In the genomic region with DNA sequence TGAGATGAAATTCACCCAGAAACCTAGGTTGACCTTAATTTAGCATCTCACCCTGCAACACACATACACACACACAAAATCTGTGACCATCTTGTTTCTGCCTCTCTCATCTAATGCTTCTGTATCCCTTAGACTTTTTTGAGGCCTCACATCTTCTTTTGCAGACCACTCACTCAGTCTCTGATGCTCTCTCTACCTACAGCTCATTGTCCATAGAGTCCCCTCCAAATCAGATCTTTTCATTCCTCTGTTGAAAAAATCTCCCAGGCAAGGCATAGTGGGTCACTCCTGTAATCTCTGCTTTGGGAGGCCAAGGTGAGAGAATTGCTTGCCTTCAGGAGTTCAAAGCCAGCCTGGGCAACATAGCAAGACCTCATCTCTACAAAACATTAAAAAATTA, we compare ENCODE assay signal across 31 cellular contexts. TPM values are rescaled to one million over a fixed set of nuclear protein-coding genes. Genes with fewer than 3 reads are reported as not detected.
"Had no signal": no experiment of that assay in that cellular context is flagged by ENCODE, and none has a peak within 500 bp of the region (broad histone marks: within the 10 kb centered on the region; RNA-seq: fewer than 3 reads in every experiment).

No MANE protein-coding gene starts in this region.

- H3K4me3 Mint-ChIP-seq: stimulated activated effector memory CD8-positive, alpha-beta T cell treated with anti-CD3 and anti-CD28 coated beads, Interleukin-12 subunit alpha, Interleukin-12 subunit beta, amount 100 ng/mL, for 72 hours; stimulated activated memory B cell treated with anti-CD40 and anti-IgM and Interleukin-4, amounts not matched to agents 10 μg/mL and 1 μg/mL and 100 μg/mL, for 72 hours; stimulated activated naive B cell treated with anti-CD40 and anti-IgM and Interleukin-4, amounts not matched to agents 10 μg/mL and 1 μg/mL and 100 μg/mL, for 72 hours; stimulated activated naive CD8-positive, alpha-beta T cell treated with anti-CD3 and anti-CD28 coated beads, Interleukin-15, amount 100 ng/mL, for 72 hours; stimulated activated naive CD8-positive, alpha-beta T cell treated with anti-CD3 and anti-CD28 coated beads, Interleukin-15, Interleukin-2, amounts not matched to agents 100 ng/mL and 50 ng/mL, for 24 hours had no signal

- ATAC-seq: stimulated activated effector memory CD8-positive, alpha-beta T cell treated with anti-CD3 and anti-CD28 coated beads, Interleukin-12 subunit alpha, Interleukin-12 subunit beta, amount 100 ng/mL, for 72 hours; stimulated activated memory B cell treated with anti-CD40 and anti-IgM and Interleukin-4, amounts not matched to agents 10 μg/mL and 1 μg/mL and 100 μg/mL, for 72 hours; stimulated activated naive B cell treated with anti-CD40 and anti-IgM and Interleukin-4, amounts not matched to agents 10 μg/mL and 1 μg/mL and 100 μg/mL, for 72 hours; stimulated activated naive CD8-positive, alpha-beta T cell treated with anti-CD3 and anti-CD28 coated beads, Interleukin-15, amount 100 ng/mL, for 72 hours; stimulated activated naive CD8-positive, alpha-beta T cell treated with anti-CD3 and anti-CD28 coated beads, Interleukin-15, Interleukin-2, amounts not matched to agents 100 U/mL and 50 U/mL, for 24 hours; upper lobe of right lung had no signal

- DNase-seq: stimulated activated CD4-positive, alpha-beta T cell treated with anti-CD3 and anti-CD28 coated beads, Interleukin-2, amount 100 ng/mL, for 48 hours; stimulated activated CD4-positive, alpha-beta T cell treated with anti-CD3 and anti-CD28 coated beads, Interleukin-4, amount 100 ng/mL, for 1 hour; stimulated activated CD4-positive, alpha-beta T cell treated with anti-CD3 and anti-CD28 coated beads, Interleukin-4, amount 100 ng/mL, for 24 hours; stimulated activated CD4-positive, alpha-beta T cell treated with anti-CD3 and anti-CD28 coated beads, Interleukin-4, amount 100 ng/mL, for 4 hours; stimulated activated CD8-positive, alpha-beta memory T cell treated with anti-CD3 and anti-CD28 coated beads, Interleukin-4, amount 100 ng/mL, for 48 hours; stimulated activated naive B cell treated with anti-CD40 and anti-IgM and Interleukin-4, amounts not matched to agents 10 μg/mL and 1 μg/mL and 100 μg/mL, for 72 hours; stimulated activated naive CD4-positive, alpha-beta T cell; stimulated activated naive CD4-positive, alpha-beta T cell treated with Interleukin-2 at 50 U/mL for 16 hours; stimulated activated naive CD8-positive, alpha-beta T cell treated with anti-CD3 and anti-CD28 coated beads, Interleukin-15, amount 100 ng/mL, for 72 hours; stimulated activated naive CD8-positive, alpha-beta T cell treated with anti-CD3 and anti-CD28 coated beads, Interleukin-15, Interleukin-2, amounts not matched to agents 100 U/mL and 50 U/mL, for 24 hours; stomach; substantia nigra; testis; thyroid gland; tibial artery; transverse colon; trophoblast cell; upper lobe of left lung; uterus had no signal

- H3K36me3 ChIP-seq: stomach, suprapubic skin, thoracic aorta, thyroid gland, tibial artery, tibial nerve, transverse colon, upper lobe of left lung, upper lobe of right lung, uterus, vagina had no signal

- H3K27me3 ChIP-seq: testis had no signal

- H3K4me3 ChIP-seq: stomach, suprapubic skin, testis, thoracic aorta, thyroid gland, tibial artery, tibial nerve, transverse colon, upper lobe of left lung, upper lobe of right lung, uterus, vagina had no signal

- H3K27ac ChIP-seq: stomach, suprapubic skin, testis, thoracic aorta, thyroid gland, tibial artery, tibial nerve, transverse colon, upper lobe of left lung, upper lobe of right lung, uterus, vagina had no signal

- H3K27ac Mint-ChIP-seq: stimulated activated effector memory CD8-positive, alpha-beta T cell treated with anti-CD3 and anti-CD28 coated beads, Interleukin-12 subunit alpha, Interleukin-12 subunit beta, amount 100 ng/mL, for 72 hours; stimulated activated memory B cell treated with anti-CD40 and anti-IgM and Interleukin-4, amounts not matched to agents 10 μg/mL and 1 μg/mL and 100 μg/mL, for 72 hours; stimulated activated naive B cell treated with anti-CD40 and anti-IgM and Interleukin-4, amounts not matched to agents 10 μg/mL and 1 μg/mL and 100 μg/mL, for 72 hours; stimulated activated naive CD8-positive, alpha-beta T cell treated with anti-CD3 and anti-CD28 coated beads, Interleukin-15, amount 100 ng/mL, for 72 hours; stimulated activated naive CD8-positive, alpha-beta T cell treated with anti-CD3 and anti-CD28 coated beads, Interleukin-15, Interleukin-2, amounts not matched to agents 100 ng/mL and 50 ng/mL, for 24 hours; type B pancreatic cell had no signal

- H3K36me3 Mint-ChIP-seq: stimulated activated effector memory CD8-positive, alpha-beta T cell treated with anti-CD3 and anti-CD28 coated beads, Interleukin-12 subunit alpha, Interleukin-12 subunit beta, amount 100 ng/mL, for 72 hours; stimulated activated memory B cell treated with anti-CD40 and anti-IgM and Interleukin-4, amounts not matched to agents 10 μg/mL and 1 μg/mL and 100 μg/mL, for 72 hours; type B pancreatic cell had no signal

- H3K9me3 Mint-ChIP-seq: stimulated activated effector memory CD8-positive, alpha-beta T cell treated with anti-CD3 and anti-CD28 coated beads, Interleukin-12 subunit alpha, Interleukin-12 subunit beta, amount 100 ng/mL, for 72 hours; stimulated activated memory B cell treated with anti-CD40 and anti-IgM and Interleukin-4, amounts not matched to agents 10 μg/mL and 1 μg/mL and 100 μg/mL, for 72 hours; stimulated activated naive CD8-positive, alpha-beta T cell treated with anti-CD3 and anti-CD28 coated beads, Interleukin-15, amount 100 ng/mL, for 72 hours; stimulated activated naive CD8-positive, alpha-beta T cell treated with anti-CD3 and anti-CD28 coated beads, Interleukin-15, Interleukin-2, amounts not matched to agents 100 ng/mL and 50 ng/mL, for 24 hours; type B pancreatic cell had no signal

- H3K9me3 ChIP-seq: stomach, suprapubic skin, testis, thoracic aorta, thyroid gland, tibial artery, tibial nerve, transverse colon, upper lobe of left lung, upper lobe of right lung, uterus, vagina had no signal

RNA-seq across cellular contexts. Expression of gene PAX2, which starts 17.6 kb away (rescaled TPM):
- total RNA-seq: stomach, subcutaneous adipose tissue, suprapubic skin, temporal lobe, thoracic aorta, thyroid gland, tibial nerve, transverse colon, upper lobe of right lung, urinary bladder, vagina had no signal
- polyA plus RNA-seq: stomach, urinary bladder had no signal
